In genomic region chr21:46668381-46668780, GRCh38 we compare ENCODE assay signal across 9 cellular contexts. TPM values are rescaled to one million over a fixed set of nuclear protein-coding genes. Genes with fewer than 3 reads are reported as not detected.
DNase-seq lines count a peak whose midpoint lies in the region; ATAC-seq and TF ChIP-seq lines count a peak whose summit lies in the region.
"Had no signal": no experiment of that assay in that cellular context is flagged by ENCODE, and none has a peak within 500 bp of the region (broad histone marks: within the 10 kb centered on the region; RNA-seq: fewer than 3 reads in every experiment).

No MANE protein-coding gene starts in this region.

- H2AFZ ChIP-seq in Karpas-422 (ENCODE audit: low read length) = no peak overlapping the region

- no peak for TF ChIP-seq POLR2A in erythroblast (IDR thresholded peaks at IDR 0.05; ENCODE audit: low read length)

- intact Hi-C loops in naive thymus-derived CD4-positive, alpha-beta T cell (cut with micrococcal nuclease) = no loop called here

- H3K4me2 ChIP-seq in BLaER1 treated with 17β-estradiol and CSF1 and Interleukin-3, amounts not matched to agents 10 nM and 100 nM = peak overlapping the region; percentile 91 to 100 (median 97)
- peak overlapping the region; percentile 77 for H3K4me2 ChIP-seq in Karpas-422 (ENCODE audit: low read depth, low read length, poor library complexity, severe bottlenecking)

- no peak for ATAC-seq in naive thymus-derived CD4-positive, alpha-beta T cell

- peak overlapping the region; percentile 68 to 89 (median 82) for H3K4me3 Mint-ChIP-seq in naive thymus-derived CD4-positive, alpha-beta T cell

- no peaks in the 10 kb centered on the region for H3K9me3 ChIP-seq in BLaER1 treated with 17β-estradiol and CSF1 and Interleukin-3, amounts not matched to agents 10 nM and 100 nM (replicated peaks in 1 of 11)
- no peaks in the 10 kb centered on the region for H3K9me3 ChIP-seq in Karpas-422 (ENCODE audit: low read length)
- H3K9me3 ChIP-seq in naive thymus-derived CD4-positive, alpha-beta T cell (ENCODE audit: control insufficient read depth in 2 of 3, low read length in 3 of 3) = no peaks in the 10 kb centered on the region

- H3K27me3 Mint-ChIP-seq in naive thymus-derived CD4-positive, alpha-beta T cell = peaks cover 0 to 20% (median 0%) of the 10 kb centered on the region in 5 donors

- CTCF ChIA-PET in naive thymus-derived CD4-positive, alpha-beta T cell (lab: Charles Lee) = no interaction called here

- H3K4me3 ChIP-seq in BLaER1 treated with 17β-estradiol and CSF1 and Interleukin-3, amounts not matched to agents 10 nM and 100 nM = peak overlapping the region; percentile 56 to 77 (median 67); a peak in 19 of 20 replicates
- H3K4me3 ChIP-seq in Karpas-422 (ENCODE audit: low read length) (peak overlapping the region; percentile 66; the same call in 1 of the 2 replicates), cardiac fibroblast (replicated peaks in 1 of 2; ENCODE audit: low read depth in 2 of 2, low read length in 2 of 2) (peak overlapping the region; percentile 59 to 61)
- peak overlapping the region; percentile 64 for H3K4me3 ChIP-seq in naive thymus-derived CD4-positive, alpha-beta T cell (ENCODE audit: low read length)

- TF ChIP-seq CTCF in cardiac fibroblast (IDR thresholded peaks at IDR 0.05; ENCODE audit: low read depth, low read length) (no peak), GM10266 (IDR thresholded peaks at IDR 0.05; ENCODE audit: control insufficient read depth, insufficient read depth, low read depth, missing control alignments) (no peak)

- peaks cover 5 to 12% (median 7%) of the 10 kb centered on the region in 7 donors for H3K4me1 Mint-ChIP-seq in naive thymus-derived CD4-positive, alpha-beta T cell

- DNase-seq in Karpas-422 (no peak), cardiac fibroblast (ENCODE audit: low read depth in 2 of 2) (no peak), NCI-H1417 treated with DMSO at 0.1 percent for 48 hours (lab: John Stamatoyannopoulos, UW) (no peak), NCI-H146 treated with DMSO at 0.1 percent for 48 hours (lab: John Stamatoyannopoulos, UW; ENCODE audit: unreplicated experiment) (no peak), erythroblast (lab: John Stamatoyannopoulos, UW) (no peak), GM10266 (ENCODE audit: extremely low spot score) (no peak)
- no peak for DNase-seq in naive thymus-derived CD4-positive, alpha-beta T cell
- DNase-seq: right cardiac atrium had no signal

- H3K27ac ChIP-seq in BLaER1 treated with 17β-estradiol and CSF1 and Interleukin-3, amounts not matched to agents 10 nM and 100 nM = 0 out of 22 replicates have a peak overlapping the region, but pooled peaks of 1 of the 11 experiments have one; percentile 44
- H3K27ac ChIP-seq in Karpas-422 (ENCODE audit: low read length) = no peak overlapping the region
- no peak overlapping the region for H3K27ac ChIP-seq in naive thymus-derived CD4-positive, alpha-beta T cell (ENCODE audit: low read depth, low read length)

- POLR2A ChIA-PET in naive thymus-derived CD4-positive, alpha-beta T cell (lab: Charles Lee) = interaction anchor here (0.9 to 2.1 kb wide), 2 partner anchors 8 to 136 kb away, joined by 5 to 7 read pairs; no protein-coding TSS in a partner anchor

- peak overlapping the region in 7 of 11 experiments; percentile 57 to 70 (median 65); a peak in 4 of 22 replicates for H3K9ac ChIP-seq in BLaER1 treated with 17β-estradiol and CSF1 and Interleukin-3, amounts not matched to agents 10 nM and 100 nM
- H3K9ac ChIP-seq in Karpas-422 (ENCODE audit: low read length) = 0 out of 2 replicates have a peak overlapping the region, but pooled peaks have one; percentile 59

- H3K36me3 Mint-ChIP-seq in naive thymus-derived CD4-positive, alpha-beta T cell = peaks cover 0 to 16% (median 6%) of the 10 kb centered on the region in 5 donors

- H3K27ac Mint-ChIP-seq in naive thymus-derived CD4-positive, alpha-beta T cell = peak overlapping the region in 1 of 9 donors; percentile 28

- H3K4me1 ChIP-seq in BLaER1 treated with 17β-estradiol and CSF1 and Interleukin-3, amounts not matched to agents 10 nM and 100 nM = peaks cover 3 to 27% (median 21%) of the 10 kb centered on the region in 10 experiments; a peak in 18 of 20 replicates
- H3K4me1 ChIP-seq in Karpas-422 (ENCODE audit: low read length) = peaks cover 6% of the 10 kb centered on the region
- H3K4me1 ChIP-seq in naive thymus-derived CD4-positive, alpha-beta T cell (ENCODE audit: control insufficient read depth in 2 of 2, insufficient read depth in 2 of 2, low read length in 2 of 2) = no peaks in the 10 kb centered on the region

- no peaks in the 10 kb centered on the region for H3K9me2 ChIP-seq in Karpas-422 (replicated peaks; ENCODE audit: insufficient read depth, low read length)

- H4K20me1 ChIP-seq in BLaER1 treated with 17β-estradiol and CSF1 and Interleukin-3, amounts not matched to agents 10 nM and 100 nM = peaks cover 0 to 14% (median 0%) of the 10 kb centered on the region in 11 experiments; a peak in 3 of 22 replicates
- no peaks in the 10 kb centered on the region for H4K20me1 ChIP-seq in Karpas-422 (ENCODE audit: insufficient read depth, low read depth, low read length)

- peaks cover 17 to 24% (median 22%) of the 10 kb centered on the region in 11 experiments for H3K27me3 ChIP-seq in BLaER1 treated with 17β-estradiol and CSF1 and Interleukin-3, amounts not matched to agents 10 nM and 100 nM
- no peaks in the 10 kb centered on the region for H3K27me3 ChIP-seq in Karpas-422 (ENCODE audit: low read length)
- H3K27me3 ChIP-seq in naive thymus-derived CD4-positive, alpha-beta T cell (ENCODE audit: control insufficient read depth in 2 of 2, insufficient read depth in 2 of 2, low read length in 2 of 2) = no peaks in the 10 kb centered on the region

- peaks cover 0 to 23% (median 15%) of the 10 kb centered on the region in 11 experiments; a peak in 18 of 22 replicates for H3K36me3 ChIP-seq in BLaER1 treated with 17β-estradiol and CSF1 and Interleukin-3, amounts not matched to agents 10 nM and 100 nM
- H3K36me3 ChIP-seq in Karpas-422 (ENCODE audit: insufficient read depth, low read length) = no peaks in the 10 kb centered on the region
- peaks cover 0 to 14% (median 0%) of the 10 kb centered on the region in 3 experiments for H3K36me3 ChIP-seq in naive thymus-derived CD4-positive, alpha-beta T cell (ENCODE audit: control insufficient read depth in 2 of 3, insufficient read depth in 3 of 3, low read length in 3 of 3)

- no peaks in the 10 kb centered on the region for H3K79me2 ChIP-seq in Karpas-422 (ENCODE audit: low read length)

- H3K9me3 Mint-ChIP-seq in naive thymus-derived CD4-positive, alpha-beta T cell = no peaks in the 10 kb centered on the region

RNA-seq across cellular contexts. Expression of gene PRMT2, which starts 32.9 kb away (rescaled TPM):
- 62.0 and 99.3 TPM in 2 replicates for total RNA-seq in Karpas-422 (2014; rRNA removed; shearing (Covaris generic); ENCODE audit: low replicate concordance)
- total RNA-seq in naive thymus-derived CD4-positive, alpha-beta T cell = 100 to 1,000 TPM; 125 to 268 (median 177) TPM
- polyA plus RNA-seq in naive thymus-derived CD4-positive, alpha-beta T cell = 100 to 1,000 TPM; 326 to 377 TPM
